ENCODE assay signal across 1 cellular context in the genomic region with DNA sequence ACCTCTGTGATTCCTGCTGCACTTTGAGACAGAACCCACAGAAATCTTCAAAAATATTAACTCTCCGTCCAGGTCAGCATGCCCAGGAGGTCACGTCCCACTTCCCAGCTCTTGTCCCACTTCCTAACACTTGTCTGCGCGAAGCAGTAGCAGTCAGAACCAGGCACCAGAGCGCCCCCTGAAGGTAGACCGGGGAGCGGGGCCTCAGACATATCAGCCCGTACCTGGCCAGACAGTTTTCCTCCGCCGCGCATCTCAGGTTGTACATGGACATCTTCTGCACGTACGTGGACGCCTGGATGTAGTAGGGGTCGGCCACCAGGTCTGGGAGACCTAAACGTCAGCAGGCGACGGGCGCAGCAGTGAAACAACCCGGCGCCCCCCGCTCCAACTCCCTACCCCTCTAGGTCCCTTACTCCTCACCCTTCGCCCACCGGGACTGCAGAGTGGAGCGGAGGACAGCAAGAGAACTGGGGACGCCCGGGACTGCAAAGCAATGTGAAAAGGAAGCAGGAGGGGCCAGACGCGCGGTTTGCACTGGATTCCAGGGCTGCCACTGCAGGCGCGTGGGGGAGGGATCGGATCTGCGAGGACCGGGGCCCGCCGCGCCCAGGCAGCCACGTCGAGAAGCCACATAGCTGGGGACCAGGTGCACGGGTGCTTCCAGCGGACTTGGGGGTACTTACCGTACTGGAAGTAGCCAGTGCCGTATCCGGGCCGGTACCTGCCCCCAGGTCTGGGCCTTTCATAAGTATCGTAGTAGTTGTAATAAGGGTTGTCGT.
TF ChIP-seq lines count a peak whose summit lies in the region.

No MANE protein-coding gene starts in this region.

TF ChIP-seq in HEK293, 187 proteins besides CTCF, POLR2A, EP300 and RAD21 (continued from another document and continues in another):
- TF ChIP-seq ZNF169 (tag by site-specific recombination; IDR thresholded peaks at IDR 0.05) (no peak), ZXDB (tag by site-specific recombination; IDR thresholded peaks at IDR 0.05) (no peak), ZNF302 (tag by site-specific recombination; IDR thresholded peaks at IDR 0.05; ENCODE audit: low read depth) (no peak), ZEB2 (tag by site-specific recombination; IDR thresholded peaks at IDR 0.05) (peak; percentile 74), OVOL3 (tag by site-specific recombination; IDR thresholded peaks at IDR 0.05) (no peak), ZNF175 (tag by site-specific recombination; IDR thresholded peaks at IDR 0.05) (no peak), ZNF596 (tag by site-specific recombination; IDR thresholded peaks at IDR 0.05) (no peak), KLF1 (tag by site-specific recombination; IDR thresholded peaks at IDR 0.05) (no peak), ZNF266 (tag by site-specific recombination; IDR thresholded peaks at IDR 0.05; ENCODE audit: low read depth) (no peak), SCRT1 (tag by site-specific recombination; IDR thresholded peaks at IDR 0.05; ENCODE audit: borderline replicate concordance) (no peak), ZNF202 (tag by site-specific recombination; IDR thresholded peaks at IDR 0.05; ENCODE audit: borderline replicate concordance) (no peak), BCL11A (tag by site-specific recombination; IDR thresholded peaks at IDR 0.05; ENCODE audit: low read depth) (0 out of 2 replicates have a peak, but pooled peaks have one; percentile 26), ZBTB20 (tag by site-specific recombination; IDR thresholded peaks at IDR 0.05) (peak; percentile 89), KLF7 (tag by site-specific recombination; IDR thresholded peaks at IDR 0.05; ENCODE audit: borderline replicate concordance) (no peak), ZBTB8A (tag by site-specific recombination; IDR thresholded peaks at IDR 0.05) (peak; percentile 55; the same call in 1 of the 2 replicates), ZNF155 (tag by site-specific recombination; IDR thresholded peaks at IDR 0.05) (no peak), ZNF791 (tag by site-specific recombination; IDR thresholded peaks at IDR 0.05) (no peak), ZSCAN16 (tag by site-specific recombination; IDR thresholded peaks at IDR 0.05) (no peak), ZNF626 (tag by site-specific recombination; IDR thresholded peaks at IDR 0.05) (no peak), ZNF23 (tag by site-specific recombination; IDR thresholded peaks at IDR 0.05; ENCODE audit: borderline replicate concordance) (no peak), ZNF174 (tag by site-specific recombination; IDR thresholded peaks at IDR 0.05) (no peak), SP2 (tag by site-specific recombination; IDR thresholded peaks at IDR 0.05) (peak; percentile 15; the same call in 1 of the 2 replicates), ZNF510 (tag by site-specific recombination; IDR thresholded peaks at IDR 0.05; ENCODE audit: insufficient replicate concordance) (no peak), MYNN (tag by site-specific recombination; IDR thresholded peaks at IDR 0.05; ENCODE audit: borderline replicate concordance) (no peak), ZNF10 (tag by site-specific recombination; IDR thresholded peaks at IDR 0.05) (no peak), ZNF830 (tag by site-specific recombination; IDR thresholded peaks at IDR 0.05; ENCODE audit: low read depth) (no peak), ZBTB1 (tag by site-specific recombination; IDR thresholded peaks at IDR 0.05) (no peak), ZNF223 (tag by site-specific recombination; IDR thresholded peaks at IDR 0.05) (no peak), PRDM1 (tag by site-specific recombination; IDR thresholded peaks at IDR 0.05) (no peak), ZNF473 (tag by site-specific recombination; IDR thresholded peaks at IDR 0.05) (no peak), ZNF701 (tag by site-specific recombination; IDR thresholded peaks at IDR 0.05) (no peak), BCL11B (tag by site-specific recombination; IDR thresholded peaks at IDR 0.05; ENCODE audit: low read depth) (0 out of 2 replicates have a peak, but pooled peaks have one; percentile 31), OSR2 (tag by site-specific recombination; IDR thresholded peaks at IDR 0.05) (no peak; the same call in 1 of the 2 replicates), ZNF324 (tag by site-specific recombination; IDR thresholded peaks at IDR 0.05) (no peak), ZNF121 (tag by site-specific recombination; IDR thresholded peaks at IDR 0.05) (no peak), GLIS2 (tag by site-specific recombination; IDR thresholded peaks at IDR 0.05) (peak; percentile 70; the same call in 1 of the 2 replicates)
- TF ChIP-seq, protein P1, sequence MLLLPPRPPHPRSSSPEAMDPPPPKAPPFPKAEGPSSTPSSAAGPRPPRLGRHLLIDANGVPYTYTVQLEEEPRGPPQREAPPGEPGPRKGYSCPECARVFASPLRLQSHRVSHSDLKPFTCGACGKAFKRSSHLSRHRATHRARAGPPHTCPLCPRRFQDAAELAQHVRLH (tag by site-specific recombination; IDR thresholded peaks at IDR 0.05) = no peak
- TF ChIP-seq, protein P2, sequence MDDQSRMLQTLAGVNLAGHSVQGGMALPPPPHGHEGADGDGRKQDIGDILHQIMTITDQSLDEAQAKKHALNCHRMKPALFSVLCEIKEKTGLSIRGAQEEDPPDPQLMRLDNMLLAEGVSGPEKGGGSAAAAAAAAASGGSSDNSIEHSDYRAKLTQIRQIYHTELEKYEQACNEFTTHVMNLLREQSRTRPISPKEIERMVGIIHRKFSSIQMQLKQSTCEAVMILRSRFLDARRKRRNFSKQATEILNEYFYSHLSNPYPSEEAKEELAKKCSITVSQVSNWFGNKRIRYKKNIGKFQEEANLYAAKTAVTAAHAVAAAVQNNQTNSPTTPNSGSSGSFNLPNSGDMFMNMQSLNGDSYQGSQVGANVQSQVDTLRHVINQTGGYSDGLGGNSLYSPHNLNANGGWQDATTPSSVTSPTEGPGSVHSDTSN (CRISPR knock-in tag; IDR thresholded peaks at IDR 0.05) = no peak
- TF ChIP-seq, protein P3, sequence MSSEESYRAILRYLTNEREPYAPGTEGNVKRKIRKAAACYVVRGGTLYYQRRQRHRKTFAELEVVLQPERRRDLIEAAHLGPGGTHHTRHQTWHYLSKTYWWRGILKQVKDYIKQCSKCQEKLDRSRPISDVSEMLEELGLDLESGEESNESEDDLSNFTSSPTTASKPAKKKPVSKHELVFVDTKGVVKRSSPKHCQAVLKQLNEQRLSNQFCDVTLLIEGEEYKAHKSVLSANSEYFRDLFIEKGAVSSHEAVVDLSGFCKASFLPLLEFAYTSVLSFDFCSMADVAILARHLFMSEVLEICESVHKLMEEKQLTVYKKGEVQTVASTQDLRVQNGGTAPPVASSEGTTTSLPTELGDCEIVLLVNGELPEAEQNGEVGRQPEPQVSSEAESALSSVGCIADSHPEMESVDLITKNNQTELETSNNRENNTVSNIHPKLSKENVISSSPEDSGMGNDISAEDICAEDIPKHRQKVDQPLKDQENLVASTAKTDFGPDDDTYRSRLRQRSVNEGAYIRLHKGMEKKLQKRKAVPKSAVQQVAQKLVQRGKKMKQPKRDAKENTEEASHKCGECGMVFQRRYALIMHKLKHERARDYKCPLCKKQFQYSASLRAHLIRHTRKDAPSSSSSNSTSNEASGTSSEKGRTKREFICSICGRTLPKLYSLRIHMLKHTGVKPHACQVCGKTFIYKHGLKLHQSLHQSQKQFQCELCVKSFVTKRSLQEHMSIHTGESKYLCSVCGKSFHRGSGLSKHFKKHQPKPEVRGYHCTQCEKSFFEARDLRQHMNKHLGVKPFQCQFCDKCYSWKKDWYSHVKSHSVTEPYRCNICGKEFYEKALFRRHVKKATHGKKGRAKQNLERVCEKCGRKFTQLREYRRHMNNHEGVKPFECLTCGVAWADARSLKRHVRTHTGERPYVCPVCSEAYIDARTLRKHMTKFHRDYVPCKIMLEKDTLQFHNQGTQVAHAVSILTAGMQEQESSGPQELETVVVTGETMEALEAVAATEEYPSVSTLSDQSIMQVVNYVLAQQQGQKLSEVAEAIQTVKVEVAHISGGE (tag by site-specific recombination; conservative IDR thresholded peaks at IDR 0.05; ENCODE audit: low read depth) = peak; percentile 11; the same call in 1 of the 2 replicates
- TF ChIP-seq, protein P4, sequence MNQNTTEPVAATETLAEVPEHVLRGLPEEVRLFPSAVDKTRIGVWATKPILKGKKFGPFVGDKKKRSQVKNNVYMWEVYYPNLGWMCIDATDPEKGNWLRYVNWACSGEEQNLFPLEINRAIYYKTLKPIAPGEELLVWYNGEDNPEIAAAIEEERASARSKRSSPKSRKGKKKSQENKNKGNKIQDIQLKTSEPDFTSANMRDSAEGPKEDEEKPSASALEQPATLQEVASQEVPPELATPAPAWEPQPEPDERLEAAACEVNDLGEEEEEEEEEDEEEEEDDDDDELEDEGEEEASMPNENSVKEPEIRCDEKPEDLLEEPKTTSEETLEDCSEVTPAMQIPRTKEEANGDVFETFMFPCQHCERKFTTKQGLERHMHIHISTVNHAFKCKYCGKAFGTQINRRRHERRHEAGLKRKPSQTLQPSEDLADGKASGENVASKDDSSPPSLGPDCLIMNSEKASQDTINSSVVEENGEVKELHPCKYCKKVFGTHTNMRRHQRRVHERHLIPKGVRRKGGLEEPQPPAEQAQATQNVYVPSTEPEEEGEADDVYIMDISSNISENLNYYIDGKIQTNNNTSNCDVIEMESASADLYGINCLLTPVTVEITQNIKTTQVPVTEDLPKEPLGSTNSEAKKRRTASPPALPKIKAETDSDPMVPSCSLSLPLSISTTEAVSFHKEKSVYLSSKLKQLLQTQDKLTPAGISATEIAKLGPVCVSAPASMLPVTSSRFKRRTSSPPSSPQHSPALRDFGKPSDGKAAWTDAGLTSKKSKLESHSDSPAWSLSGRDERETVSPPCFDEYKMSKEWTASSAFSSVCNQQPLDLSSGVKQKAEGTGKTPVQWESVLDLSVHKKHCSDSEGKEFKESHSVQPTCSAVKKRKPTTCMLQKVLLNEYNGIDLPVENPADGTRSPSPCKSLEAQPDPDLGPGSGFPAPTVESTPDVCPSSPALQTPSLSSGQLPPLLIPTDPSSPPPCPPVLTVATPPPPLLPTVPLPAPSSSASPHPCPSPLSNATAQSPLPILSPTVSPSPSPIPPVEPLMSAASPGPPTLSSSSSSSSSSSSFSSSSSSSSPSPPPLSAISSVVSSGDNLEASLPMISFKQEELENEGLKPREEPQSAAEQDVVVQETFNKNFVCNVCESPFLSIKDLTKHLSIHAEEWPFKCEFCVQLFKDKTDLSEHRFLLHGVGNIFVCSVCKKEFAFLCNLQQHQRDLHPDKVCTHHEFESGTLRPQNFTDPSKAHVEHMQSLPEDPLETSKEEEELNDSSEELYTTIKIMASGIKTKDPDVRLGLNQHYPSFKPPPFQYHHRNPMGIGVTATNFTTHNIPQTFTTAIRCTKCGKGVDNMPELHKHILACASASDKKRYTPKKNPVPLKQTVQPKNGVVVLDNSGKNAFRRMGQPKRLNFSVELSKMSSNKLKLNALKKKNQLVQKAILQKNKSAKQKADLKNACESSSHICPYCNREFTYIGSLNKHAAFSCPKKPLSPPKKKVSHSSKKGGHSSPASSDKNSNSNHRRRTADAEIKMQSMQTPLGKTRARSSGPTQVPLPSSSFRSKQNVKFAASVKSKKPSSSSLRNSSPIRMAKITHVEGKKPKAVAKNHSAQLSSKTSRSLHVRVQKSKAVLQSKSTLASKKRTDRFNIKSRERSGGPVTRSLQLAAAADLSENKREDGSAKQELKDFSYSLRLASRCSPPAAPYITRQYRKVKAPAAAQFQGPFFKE (tag by site-specific recombination; IDR thresholded peaks at IDR 0.05; ENCODE audit: borderline replicate concordance) = no peak
- TF ChIP-seq, protein P5, sequence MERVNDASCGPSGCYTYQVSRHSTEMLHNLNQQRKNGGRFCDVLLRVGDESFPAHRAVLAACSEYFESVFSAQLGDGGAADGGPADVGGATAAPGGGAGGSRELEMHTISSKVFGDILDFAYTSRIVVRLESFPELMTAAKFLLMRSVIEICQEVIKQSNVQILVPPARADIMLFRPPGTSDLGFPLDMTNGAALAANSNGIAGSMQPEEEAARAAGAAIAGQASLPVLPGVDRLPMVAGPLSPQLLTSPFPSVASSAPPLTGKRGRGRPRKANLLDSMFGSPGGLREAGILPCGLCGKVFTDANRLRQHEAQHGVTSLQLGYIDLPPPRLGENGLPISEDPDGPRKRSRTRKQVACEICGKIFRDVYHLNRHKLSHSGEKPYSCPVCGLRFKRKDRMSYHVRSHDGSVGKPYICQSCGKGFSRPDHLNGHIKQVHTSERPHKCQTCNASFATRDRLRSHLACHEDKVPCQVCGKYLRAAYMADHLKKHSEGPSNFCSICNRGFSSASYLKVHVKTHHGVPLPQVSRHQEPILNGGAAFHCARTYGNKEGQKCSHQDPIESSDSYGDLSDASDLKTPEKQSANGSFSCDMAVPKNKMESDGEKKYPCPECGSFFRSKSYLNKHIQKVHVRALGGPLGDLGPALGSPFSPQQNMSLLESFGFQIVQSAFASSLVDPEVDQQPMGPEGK (tag by site-specific recombination; IDR thresholded peaks at IDR 0.05) = peak; percentile 43; the same call in 1 of the 2 replicates
- TF ChIP-seq, protein P6, sequence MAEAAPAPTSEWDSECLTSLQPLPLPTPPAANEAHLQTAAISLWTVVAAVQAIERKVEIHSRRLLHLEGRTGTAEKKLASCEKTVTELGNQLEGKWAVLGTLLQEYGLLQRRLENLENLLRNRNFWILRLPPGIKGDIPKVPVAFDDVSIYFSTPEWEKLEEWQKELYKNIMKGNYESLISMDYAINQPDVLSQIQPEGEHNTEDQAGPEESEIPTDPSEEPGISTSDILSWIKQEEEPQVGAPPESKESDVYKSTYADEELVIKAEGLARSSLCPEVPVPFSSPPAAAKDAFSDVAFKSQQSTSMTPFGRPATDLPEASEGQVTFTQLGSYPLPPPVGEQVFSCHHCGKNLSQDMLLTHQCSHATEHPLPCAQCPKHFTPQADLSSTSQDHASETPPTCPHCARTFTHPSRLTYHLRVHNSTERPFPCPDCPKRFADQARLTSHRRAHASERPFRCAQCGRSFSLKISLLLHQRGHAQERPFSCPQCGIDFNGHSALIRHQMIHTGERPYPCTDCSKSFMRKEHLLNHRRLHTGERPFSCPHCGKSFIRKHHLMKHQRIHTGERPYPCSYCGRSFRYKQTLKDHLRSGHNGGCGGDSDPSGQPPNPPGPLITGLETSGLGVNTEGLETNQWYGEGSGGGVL (tag by site-specific recombination; IDR thresholded peaks at IDR 0.05) = no peak
- TF ChIP-seq, protein P7, sequence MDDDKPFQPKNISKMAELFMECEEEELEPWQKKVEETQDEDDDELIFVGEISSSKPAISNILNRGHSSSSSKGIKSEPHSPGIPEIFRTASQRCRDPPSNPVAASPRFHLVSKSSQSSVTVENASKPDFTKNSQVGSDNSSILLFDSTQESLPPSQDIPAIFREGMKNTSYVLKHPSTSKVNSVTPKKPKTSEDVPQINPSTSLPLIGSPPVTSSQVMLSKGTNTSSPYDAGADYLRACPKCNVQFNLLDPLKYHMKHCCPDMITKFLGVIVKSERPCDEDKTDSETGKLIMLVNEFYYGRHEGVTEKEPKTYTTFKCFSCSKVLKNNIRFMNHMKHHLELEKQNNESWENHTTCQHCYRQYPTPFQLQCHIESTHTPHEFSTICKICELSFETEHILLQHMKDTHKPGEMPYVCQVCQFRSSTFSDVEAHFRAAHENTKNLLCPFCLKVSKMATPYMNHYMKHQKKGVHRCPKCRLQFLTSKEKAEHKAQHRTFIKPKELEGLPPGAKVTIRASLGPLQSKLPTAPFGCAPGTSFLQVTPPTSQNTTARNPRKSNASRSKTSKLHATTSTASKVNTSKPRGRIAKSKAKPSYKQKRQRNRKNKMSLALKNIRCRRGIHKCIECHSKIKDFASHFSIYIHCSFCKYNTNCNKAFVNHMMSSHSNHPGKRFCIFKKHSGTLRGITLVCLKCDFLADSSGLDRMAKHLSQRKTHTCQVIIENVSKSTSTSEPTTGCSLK (tag by site-specific recombination; IDR thresholded peaks at IDR 0.05) = no peak
